1 cellular context compared by ENCODE assay signal in genomic region chr20:5835234-5835845, GRCh38.
TF ChIP-seq lines count a peak whose summit lies in the region.

No MANE protein-coding gene starts in this region.

TF ChIP-seq in HepG2, 621 proteins besides CTCF, POLR2A, EP300 and RAD21 (continued from another document and continues in another):
- TF ChIP-seq, protein P1, sequence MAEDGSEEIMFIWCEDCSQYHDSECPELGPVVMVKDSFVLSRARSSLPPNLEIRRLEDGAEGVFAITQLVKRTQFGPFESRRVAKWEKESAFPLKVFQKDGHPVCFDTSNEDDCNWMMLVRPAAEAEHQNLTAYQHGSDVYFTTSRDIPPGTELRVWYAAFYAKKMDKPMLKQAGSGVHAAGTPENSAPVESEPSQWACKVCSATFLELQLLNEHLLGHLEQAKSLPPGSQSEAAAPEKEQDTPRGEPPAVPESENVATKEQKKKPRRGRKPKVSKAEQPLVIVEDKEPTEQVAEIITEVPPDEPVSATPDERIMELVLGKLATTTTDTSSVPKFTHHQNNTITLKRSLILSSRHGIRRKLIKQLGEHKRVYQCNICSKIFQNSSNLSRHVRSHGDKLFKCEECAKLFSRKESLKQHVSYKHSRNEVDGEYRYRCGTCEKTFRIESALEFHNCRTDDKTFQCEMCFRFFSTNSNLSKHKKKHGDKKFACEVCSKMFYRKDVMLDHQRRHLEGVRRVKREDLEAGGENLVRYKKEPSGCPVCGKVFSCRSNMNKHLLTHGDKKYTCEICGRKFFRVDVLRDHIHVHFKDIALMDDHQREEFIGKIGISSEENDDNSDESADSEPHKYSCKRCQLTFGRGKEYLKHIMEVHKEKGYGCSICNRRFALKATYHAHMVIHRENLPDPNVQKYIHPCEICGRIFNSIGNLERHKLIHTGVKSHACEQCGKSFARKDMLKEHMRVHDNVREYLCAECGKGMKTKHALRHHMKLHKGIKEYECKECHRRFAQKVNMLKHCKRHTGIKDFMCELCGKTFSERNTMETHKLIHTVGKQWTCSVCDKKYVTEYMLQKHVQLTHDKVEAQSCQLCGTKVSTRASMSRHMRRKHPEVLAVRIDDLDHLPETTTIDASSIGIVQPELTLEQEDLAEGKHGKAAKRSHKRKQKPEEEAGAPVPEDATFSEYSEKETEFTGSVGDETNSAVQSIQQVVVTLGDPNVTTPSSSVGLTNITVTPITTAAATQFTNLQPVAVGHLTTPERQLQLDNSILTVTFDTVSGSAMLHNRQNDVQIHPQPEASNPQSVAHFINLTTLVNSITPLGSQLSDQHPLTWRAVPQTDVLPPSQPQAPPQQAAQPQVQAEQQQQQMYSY (CRISPR knock-in tag; IDR thresholded peaks at IDR 0.05): no peak
- peak in 1 of 2 experiments; percentile 63; a peak in 1 of 4 replicates for TF ChIP-seq NR2F1 (CRISPR knock-in tag; IDR thresholded peaks at IDR 0.05)
- TF ChIP-seq ZSCAN21 (CRISPR knock-in tag; IDR thresholded peaks at IDR 0.05; ENCODE audit: borderline replicate concordance): no peak
- 0 out of 2 replicates have a peak, but pooled peaks have one; percentile 14 for TF ChIP-seq ZKSCAN1 (IDR thresholded peaks at IDR 0.05; ENCODE audit: low read length)
- no peak for TF ChIP-seq RELA (CRISPR knock-in tag; IDR thresholded peaks at IDR 0.05)
- no peak for TF ChIP-seq ZNF3 (CRISPR knock-in tag; IDR thresholded peaks at IDR 0.05)
- TF ChIP-seq ZNF580 (CRISPR knock-in tag; IDR thresholded peaks at IDR 0.05; ENCODE audit: borderline replicate concordance, low read depth): no peak
- TF ChIP-seq, protein P2, sequence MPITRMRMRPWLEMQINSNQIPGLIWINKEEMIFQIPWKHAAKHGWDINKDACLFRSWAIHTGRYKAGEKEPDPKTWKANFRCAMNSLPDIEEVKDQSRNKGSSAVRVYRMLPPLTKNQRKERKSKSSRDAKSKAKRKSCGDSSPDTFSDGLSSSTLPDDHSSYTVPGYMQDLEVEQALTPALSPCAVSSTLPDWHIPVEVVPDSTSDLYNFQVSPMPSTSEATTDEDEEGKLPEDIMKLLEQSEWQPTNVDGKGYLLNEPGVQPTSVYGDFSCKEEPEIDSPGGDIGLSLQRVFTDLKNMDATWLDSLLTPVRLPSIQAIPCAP (CRISPR knock-in tag; IDR thresholded peaks at IDR 0.05; ENCODE audit: low read depth): no peak
- TF ChIP-seq ZNF350 (CRISPR knock-in tag; IDR thresholded peaks at IDR 0.05; ENCODE audit: borderline replicate concordance, low read depth): no peak
- no peak for TF ChIP-seq ZNF18 (CRISPR knock-in tag; IDR thresholded peaks at IDR 0.05; ENCODE audit: insufficient replicate concordance)
- 0 out of 2 replicates have a peak, but pooled peaks have one; percentile 48 for TF ChIP-seq MAZ (IDR thresholded peaks at IDR 0.05; ENCODE audit: borderline replicate concordance, low read depth, low read length)
- TF ChIP-seq MAZ (CRISPR knock-in tag; IDR thresholded peaks at IDR 0.05; ENCODE audit: low read depth): no peak
- TF ChIP-seq ERF (CRISPR knock-in tag; IDR thresholded peaks at IDR 0.05): no peak
- TF ChIP-seq, protein P3, sequence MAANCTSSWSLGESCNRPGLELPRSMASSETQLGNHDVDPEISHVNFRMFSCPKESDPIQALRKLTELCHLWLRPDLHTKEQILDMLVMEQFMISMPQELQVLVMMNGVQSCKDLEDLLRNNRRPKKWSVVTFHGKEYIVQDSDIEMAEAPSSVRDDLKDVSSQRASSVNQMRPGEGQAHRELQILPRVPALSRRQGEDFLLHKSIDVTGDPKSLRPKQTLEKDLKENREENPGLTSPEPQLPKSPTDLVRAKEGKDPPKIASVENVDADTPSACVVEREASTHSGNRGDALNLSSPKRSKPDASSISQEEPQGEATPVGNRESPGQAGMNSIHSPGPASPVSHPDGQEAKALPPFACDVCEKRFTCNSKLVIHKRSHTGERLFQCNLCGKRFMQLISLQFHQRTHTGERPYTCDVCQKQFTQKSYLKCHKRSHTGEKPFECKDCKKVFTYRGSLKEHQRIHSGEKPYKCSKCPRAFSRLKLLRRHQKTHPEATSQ (CRISPR knock-in tag; IDR thresholded peaks at IDR 0.05; ENCODE audit: borderline replicate concordance): no peak
- TF ChIP-seq BRD4 (CRISPR knock-in tag; IDR thresholded peaks at IDR 0.05): no peak
- no peak for TF ChIP-seq MAFG (CRISPR knock-in tag; IDR thresholded peaks at IDR 0.05)
- peak; percentile 55 for TF ChIP-seq ELF3 (CRISPR knock-in tag; IDR thresholded peaks at IDR 0.05)
- TF ChIP-seq HMGXB4 (CRISPR knock-in tag; IDR thresholded peaks at IDR 0.05; ENCODE audit: borderline replicate concordance in 1 of 2, low read depth in 1 of 2): 0 out of 4 replicates have a peak, but pooled peaks of 1 of the 2 experiments have one; percentile 38
- TF ChIP-seq ZBTB1 (CRISPR knock-in tag; IDR thresholded peaks at IDR 0.05; ENCODE audit: borderline replicate concordance): no peak
- no peak for TF ChIP-seq KLF15 (CRISPR knock-in tag; IDR thresholded peaks at IDR 0.05; ENCODE audit: borderline replicate concordance)
- TF ChIP-seq SIX4 (CRISPR knock-in tag; IDR thresholded peaks at IDR 0.05): no peak
- TF ChIP-seq ATF7 (IDR thresholded peaks at IDR 0.05): no peak
- TF ChIP-seq ATF7 (CRISPR knock-in tag; IDR thresholded peaks at IDR 0.05): no peak
- no peak for TF ChIP-seq TSC22D2 (CRISPR knock-in tag; IDR thresholded peaks at IDR 0.05; ENCODE audit: borderline replicate concordance)
- TF ChIP-seq, protein P4, sequence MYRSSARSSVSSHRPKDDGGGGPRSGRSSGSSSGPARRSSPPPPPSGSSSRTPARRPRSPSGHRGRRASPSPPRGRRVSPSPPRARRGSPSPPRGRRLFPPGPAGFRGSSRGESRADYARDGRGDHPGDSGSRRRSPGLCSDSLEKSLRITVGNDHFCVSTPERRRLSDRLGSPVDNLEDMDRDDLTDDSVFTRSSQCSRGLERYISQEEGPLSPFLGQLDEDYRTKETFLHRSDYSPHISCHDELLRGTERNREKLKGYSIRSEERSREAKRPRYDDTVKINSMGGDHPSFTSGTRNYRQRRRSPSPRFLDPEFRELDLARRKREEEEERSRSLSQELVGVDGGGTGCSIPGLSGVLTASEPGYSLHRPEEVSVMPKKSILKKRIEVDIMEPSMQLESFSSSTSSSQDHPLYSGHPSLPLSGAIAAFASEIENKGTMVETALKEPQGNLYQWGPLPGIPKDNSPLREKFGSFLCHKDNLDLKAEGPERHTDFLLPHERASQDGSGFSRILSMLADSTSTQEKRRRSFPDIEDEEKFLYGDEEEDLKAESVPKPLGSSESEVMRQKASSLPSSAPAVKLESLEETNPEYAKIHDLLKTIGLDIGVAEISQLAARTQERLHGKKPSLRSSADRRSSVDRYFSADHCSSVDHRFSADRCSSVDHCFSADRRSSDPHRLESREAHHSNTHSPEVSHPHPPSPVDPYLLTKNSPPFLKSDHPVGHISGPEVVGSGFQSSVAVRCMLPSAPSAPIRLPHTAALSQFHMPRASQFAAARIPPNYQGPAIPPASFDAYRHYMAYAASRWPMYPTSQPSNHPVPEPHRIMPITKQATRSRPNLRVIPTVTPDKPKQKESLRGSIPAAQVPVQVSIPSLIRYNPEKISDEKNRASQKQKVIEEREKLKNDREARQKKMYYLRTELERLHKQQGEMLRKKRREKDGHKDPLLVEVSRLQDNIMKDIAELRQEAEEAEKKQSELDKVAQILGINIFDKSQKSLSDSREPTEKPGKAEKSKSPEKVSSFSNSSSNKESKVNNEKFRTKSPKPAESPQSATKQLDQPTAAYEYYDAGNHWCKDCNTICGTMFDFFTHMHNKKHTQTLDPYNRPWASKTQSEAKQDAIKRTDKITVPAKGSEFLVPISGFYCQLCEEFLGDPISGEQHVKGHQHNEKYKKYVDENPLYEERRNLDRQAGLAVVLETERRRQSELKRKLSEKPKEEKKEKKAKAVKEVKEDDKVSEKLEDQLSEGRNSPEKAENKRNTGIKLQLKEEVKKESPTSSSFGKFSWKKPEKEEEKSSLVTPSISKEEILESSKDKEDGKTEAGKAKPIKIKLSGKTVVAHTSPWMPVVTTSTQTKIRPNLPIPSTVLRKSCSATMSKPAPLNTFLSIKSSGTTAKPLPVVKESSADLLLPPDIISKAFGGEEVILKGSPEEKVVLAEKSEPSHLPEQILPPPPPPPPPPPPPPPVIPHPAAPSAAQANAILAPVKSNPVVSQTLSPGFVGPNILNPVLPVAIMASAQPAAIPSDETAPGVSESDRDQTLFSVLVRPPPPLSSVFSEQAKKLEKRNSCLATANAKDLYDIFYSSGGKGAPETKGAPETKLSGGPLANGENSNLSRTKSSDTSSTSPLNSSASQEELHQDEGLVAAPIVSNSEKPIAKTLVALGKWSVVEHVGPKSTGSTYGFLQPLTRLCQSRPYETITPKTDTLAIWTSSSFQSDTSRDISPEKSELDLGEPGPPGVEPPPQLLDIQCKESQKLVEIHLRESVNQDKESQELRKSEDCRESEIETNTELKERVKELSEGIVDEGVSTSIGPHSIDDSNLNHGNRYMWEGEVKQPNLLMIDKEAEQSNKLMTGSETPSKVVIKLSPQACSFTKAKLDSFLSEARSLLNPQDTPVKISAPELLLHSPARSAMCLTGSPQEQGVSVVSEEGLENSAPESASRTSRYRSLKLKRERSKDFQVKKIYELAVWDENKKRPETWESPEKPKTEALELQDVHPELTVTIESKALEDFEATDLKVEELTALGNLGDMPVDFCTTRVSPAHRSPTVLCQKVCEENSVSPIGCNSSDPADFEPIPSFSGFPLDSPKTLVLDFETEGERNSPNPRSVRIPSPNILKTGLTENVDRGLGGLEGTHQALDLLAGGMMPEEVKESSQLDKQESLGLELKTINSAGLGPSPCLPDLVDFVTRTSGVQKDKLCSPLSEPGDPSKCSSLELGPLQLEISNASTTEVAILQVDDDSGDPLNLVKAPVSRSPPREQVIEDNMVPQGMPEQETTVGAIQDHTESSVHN (CRISPR knock-in tag; IDR thresholded peaks at IDR 0.05): no peak
- no peak for TF ChIP-seq NR2C2 (CRISPR knock-in tag; IDR thresholded peaks at IDR 0.05; ENCODE audit: borderline replicate concordance)
- no peak for TF ChIP-seq FOXP1 (IDR thresholded peaks at IDR 0.05)
- TF ChIP-seq FOXP1 (CRISPR knock-in tag; IDR thresholded peaks at IDR 0.05): peak; percentile 21; the same call in 1 of the 2 replicates
- peak; percentile 56; the same call in 1 of the 2 replicates for TF ChIP-seq RARA (CRISPR knock-in tag; IDR thresholded peaks at IDR 0.05)
- no peak for TF ChIP-seq KDM4B (CRISPR knock-in tag; IDR thresholded peaks at IDR 0.05)
- no peak for TF ChIP-seq HHEX (CRISPR knock-in tag; IDR thresholded peaks at IDR 0.05)
- TF ChIP-seq ZNF691 (CRISPR knock-in tag; IDR thresholded peaks at IDR 0.05; ENCODE audit: borderline replicate concordance, low read depth): 0 out of 2 replicates have a peak, but pooled peaks have one; percentile 54
- TF ChIP-seq ATRX (CRISPR knock-in tag; IDR thresholded peaks at IDR 0.05; ENCODE audit: borderline replicate concordance): no peak
- TF ChIP-seq SAP130 (CRISPR knock-in tag; IDR thresholded peaks at IDR 0.05; ENCODE audit: low read depth): peak; percentile 17; the same call in 1 of the 2 replicates
- no peak for TF ChIP-seq GATAD1 (CRISPR knock-in tag; IDR thresholded peaks at IDR 0.05)
- TF ChIP-seq ATF7-NPFF (CRISPR knock-in tag; IDR thresholded peaks at IDR 0.05; ENCODE audit: low read depth): no peak
- no peak for TF ChIP-seq EEA1 (CRISPR knock-in tag; IDR thresholded peaks at IDR 0.05; ENCODE audit: borderline replicate concordance)
- no peak for TF ChIP-seq XBP1 (CRISPR knock-in tag; IDR thresholded peaks at IDR 0.05)
- TF ChIP-seq, protein P5, sequence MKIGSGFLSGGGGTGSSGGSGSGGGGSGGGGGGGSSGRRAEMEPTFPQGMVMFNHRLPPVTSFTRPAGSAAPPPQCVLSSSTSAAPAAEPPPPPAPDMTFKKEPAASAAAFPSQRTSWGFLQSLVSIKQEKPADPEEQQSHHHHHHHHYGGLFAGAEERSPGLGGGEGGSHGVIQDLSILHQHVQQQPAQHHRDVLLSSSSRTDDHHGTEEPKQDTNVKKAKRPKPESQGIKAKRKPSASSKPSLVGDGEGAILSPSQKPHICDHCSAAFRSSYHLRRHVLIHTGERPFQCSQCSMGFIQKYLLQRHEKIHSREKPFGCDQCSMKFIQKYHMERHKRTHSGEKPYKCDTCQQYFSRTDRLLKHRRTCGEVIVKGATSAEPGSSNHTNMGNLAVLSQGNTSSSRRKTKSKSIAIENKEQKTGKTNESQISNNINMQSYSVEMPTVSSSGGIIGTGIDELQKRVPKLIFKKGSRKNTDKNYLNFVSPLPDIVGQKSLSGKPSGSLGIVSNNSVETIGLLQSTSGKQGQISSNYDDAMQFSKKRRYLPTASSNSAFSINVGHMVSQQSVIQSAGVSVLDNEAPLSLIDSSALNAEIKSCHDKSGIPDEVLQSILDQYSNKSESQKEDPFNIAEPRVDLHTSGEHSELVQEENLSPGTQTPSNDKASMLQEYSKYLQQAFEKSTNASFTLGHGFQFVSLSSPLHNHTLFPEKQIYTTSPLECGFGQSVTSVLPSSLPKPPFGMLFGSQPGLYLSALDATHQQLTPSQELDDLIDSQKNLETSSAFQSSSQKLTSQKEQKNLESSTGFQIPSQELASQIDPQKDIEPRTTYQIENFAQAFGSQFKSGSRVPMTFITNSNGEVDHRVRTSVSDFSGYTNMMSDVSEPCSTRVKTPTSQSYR (CRISPR knock-in tag; IDR thresholded peaks at IDR 0.05; ENCODE audit: borderline replicate concordance): peak; percentile 49; the same call in 1 of the 2 replicates
- no peak for TF ChIP-seq EED (CRISPR knock-in tag; IDR thresholded peaks at IDR 0.05)
